8 cellular contexts compared by ENCODE assay signal in genomic region chr3:52471371-52472238, GRCh38. TPM values are rescaled to one million over a fixed set of nuclear protein-coding genes. Genes with fewer than 3 reads are reported as not detected.
DNase-seq lines count a peak whose midpoint lies in the region; ATAC-seq, FAIRE-seq and TF ChIP-seq lines count a peak whose summit lies in the region.

No MANE protein-coding gene starts in this region.

- 83% methylated on average over 26 of the region's 26 CpGs for WGBS in smooth muscle cell (ENCODE audit: low lambda C conversion rate)

- TF ChIP-seq CTCF in LNCaP clone FGC (IDR thresholded peaks at IDR 0.05; ENCODE audit: control insufficient read depth, extremely low read depth, insufficient read depth) (peak; percentile 83), smooth muscle cell (IDR thresholded peaks at IDR 0.05; ENCODE audit: borderline replicate concordance, insufficient read depth, poor library complexity, severe bottlenecking) (peak; percentile 48)

- H2AFZ ChIP-seq in smooth muscle cell (ENCODE audit: low read depth) = no peak overlapping the region

- no peaks in the 10 kb centered on the region for H3K27me3 ChIP-seq in smooth muscle cell (ENCODE audit: low read depth)

- H3K4me3 ChIP-seq in LNCaP clone FGC (ENCODE audit: low read depth, low read length) (no peak overlapping the region), smooth muscle cell (no peak overlapping the region)

- H3K9me3 ChIP-seq in smooth muscle cell (replicated peaks; ENCODE audit: low read depth) = no peaks in the 10 kb centered on the region

- no peaks in the 10 kb centered on the region for H3F3A ChIP-seq in smooth muscle cell (ENCODE audit: low read depth)

- peaks cover 27% of the 10 kb centered on the region for H3K79me2 ChIP-seq in smooth muscle cell (ENCODE audit: low read depth)

- FAIRE-seq in urothelium cell line (lab: Jason Lieb, UNC) = no peak

- H3K4me1 ChIP-seq in smooth muscle cell (ENCODE audit: low read depth) = no peaks in the 10 kb centered on the region

- H4K20me1 ChIP-seq in smooth muscle cell (ENCODE audit: low read depth) = peaks cover 73% of the 10 kb centered on the region

- H3K27ac ChIP-seq in smooth muscle cell (ENCODE audit: low read depth) = no peak overlapping the region

- H3K9ac ChIP-seq in smooth muscle cell (ENCODE audit: low read depth) = no peak overlapping the region

- no peak for ATAC-seq in HG03342 (IDR thresholded peaks at IDR 0.05; ENCODE audit: unreplicated experiment)

- no peak overlapping the region for H3K4me2 ChIP-seq in smooth muscle cell

- H3K36me3 ChIP-seq in smooth muscle cell (ENCODE audit: low read depth) = no peaks in the 10 kb centered on the region

- DNase-seq in DMS53 (lab: John Stamatoyannopoulos, UW) (peak; percentile 46), LNCaP clone FGC (ENCODE audit: low read depth) (peak; percentile 64), amniotic epithelial cell (ENCODE audit: low read depth) (peak; percentile 59), hypothalamus (lab: John Stamatoyannopoulos, UW) (peak in 31 of 51 donors; percentile 7 to 75 (median 37)), smooth muscle cell (lab: John Stamatoyannopoulos, UW; ENCODE audit: unreplicated experiment) (no peak), COR-L47 (lab: John Stamatoyannopoulos, UW) (no peak), urothelium cell line (ENCODE audit: low spot score) (no peak)

RNA-seq across cellular contexts. Expression of gene NISCH, which starts 16.2 kb away (rescaled TPM):
- 55.2 and 56.1 TPM in 2 replicates for total RNA-seq in smooth muscle cell
- 46.7 and 47.3 TPM in 2 replicates for polyA plus RNA-seq in smooth muscle cell

RNA-seq across cellular contexts. Expression of gene TNNC1, which starts 17.8 kb away (rescaled TPM):
- total RNA-seq in smooth muscle cell = 4.2 and 5.9 TPM in 2 replicates
- polyA plus RNA-seq in smooth muscle cell = 5.1 and 7.8 TPM in 2 replicates

RNA-seq across cellular contexts. Expression of gene STAB1, which starts 23.5 kb away (rescaled TPM):
- total RNA-seq in smooth muscle cell = 0.22 TPM in 1 of 2 replicates, not detected in the other
- polyA plus RNA-seq in smooth muscle cell = 0.25 and 0.31 TPM in 2 replicates

RNA-seq across cellular contexts. Expression of gene SEMA3G, which starts 26.7 kb away (rescaled TPM):
- 0.09 and 0.31 TPM in 2 replicates for total RNA-seq in smooth muscle cell
- 0.09 TPM in 1 of 2 replicates, not detected in the other for polyA plus RNA-seq in smooth muscle cell

Comparison
In these comparisons a context has a peak if more than half of its experiments do, and no peak if none do; other contexts are left out.
1. DNase-seq: peak in DMS53 (single experiment), LNCaP clone FGC (single experiment), amniotic epithelial cell (single experiment) and hypothalamus (31 of 51); none in smooth muscle cell (single experiment), COR-L47 (single experiment) and urothelium cell line (single experiment).